ENCODE assay signal across 8 cellular contexts in the genomic region with DNA sequence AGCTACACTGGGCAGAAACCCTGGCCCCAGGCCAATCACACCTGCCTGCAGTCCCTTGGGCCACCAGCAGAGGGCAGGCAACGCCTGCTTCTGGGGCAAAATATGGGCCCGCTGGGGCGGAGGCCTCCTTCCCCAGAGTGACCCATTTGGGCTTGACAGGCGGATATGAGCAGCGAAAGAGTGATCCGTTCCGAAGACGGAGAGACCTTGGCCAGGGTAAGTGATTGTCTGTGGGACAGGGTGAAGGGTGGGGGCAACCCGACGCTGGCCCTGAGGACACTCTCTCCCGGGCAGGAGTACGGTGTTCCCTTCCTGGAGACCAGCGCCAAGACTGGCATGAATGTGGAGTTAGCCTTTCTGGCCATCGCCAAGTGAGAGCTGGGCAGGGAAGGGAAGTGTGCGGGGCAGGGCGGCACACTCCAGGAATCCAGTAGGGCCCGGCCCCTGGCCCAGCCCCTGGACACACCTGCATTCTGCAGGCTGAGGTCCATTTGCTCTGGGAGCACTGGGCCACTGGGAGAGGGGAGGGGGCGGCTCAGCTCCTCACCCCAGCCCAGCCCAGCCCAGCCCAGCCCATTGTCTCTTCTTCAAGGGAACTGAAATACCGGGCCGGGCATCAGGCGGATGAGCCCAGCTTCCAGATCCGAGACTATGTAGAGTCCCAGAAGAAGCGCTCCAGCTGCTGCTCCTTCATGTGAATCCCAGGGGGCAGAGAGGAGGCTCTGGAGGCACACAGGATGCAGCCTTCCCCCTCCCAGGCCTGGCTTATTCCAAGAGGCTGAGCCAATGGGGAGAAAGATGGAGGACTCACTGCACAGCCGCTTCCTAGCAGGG. TPM values are rescaled to one million over a fixed set of nuclear protein-coding genes. Genes with fewer than 3 reads are reported as not detected.
DNase-seq lines count a peak whose midpoint lies in the region; ATAC-seq and TF ChIP-seq lines count a peak whose summit lies in the region.

No MANE protein-coding gene starts in this region.

- DNase-seq in DMS153 treated with DMSO at 0.1 percent for 48 hours (lab: John Stamatoyannopoulos, UW; ENCODE audit: unreplicated experiment) (peak; percentile 30), KBM-7 (peak; percentile 81), SK-N-DZ (ENCODE audit: low spot score) (peak; percentile 83), cardiac muscle cell (ENCODE audit: low read depth in 1 of 2, low spot score in 1 of 2) (peak; percentile 67 to 70), pons (ENCODE audit: low spot score) (peak; percentile 74), type B pancreatic cell (ENCODE audit: extremely low spot score, unreplicated experiment) (peak; percentile 90)
- peak; percentile 88 to 98 for DNase-seq in activated naive CD4-positive, alpha-beta T cell treated with anti-CD3 and anti-CD28 coated beads, Interleukin-2, amount 50 U/mL, for 72 hours (ENCODE audit: low spot score in 2 of 2)

- peaks cover 17% of the 10 kb centered on the region for H3K4me1 Mint-ChIP-seq in type B pancreatic cell (ENCODE audit: unreplicated experiment)

- H3K36me3 ChIP-seq in cardiac muscle cell: no peaks in the 10 kb centered on the region

- ATAC-seq in activated naive CD4-positive, alpha-beta T cell treated with anti-CD3 and anti-CD28 coated beads, Interleukin-2, amount 50 U/mL, for 72 hours: peak; percentile 18 to 23
- ATAC-seq in GM21786 (IDR thresholded peaks at IDR 0.05; ENCODE audit: unreplicated experiment): no peak

- peaks cover 0 to 10% of the 10 kb centered on the region in 2 donors for H3K9me3 Mint-ChIP-seq in activated naive CD4-positive, alpha-beta T cell treated with anti-CD3 and anti-CD28 coated beads, Interleukin-2, amount 50 U/mL, for 72 hours
- H3K9me3 Mint-ChIP-seq in type B pancreatic cell: no peaks in the 10 kb centered on the region

- H3K36me3 Mint-ChIP-seq in activated naive CD4-positive, alpha-beta T cell treated with anti-CD3 and anti-CD28 coated beads, Interleukin-2, amount 50 U/mL, for 72 hours: peaks cover 6 to 12% of the 10 kb centered on the region in 2 donors
- H3K36me3 Mint-ChIP-seq in type B pancreatic cell: peaks cover 3% of the 10 kb centered on the region

- H3K4me1 ChIP-seq in cardiac muscle cell (ENCODE audit: low read depth): peaks cover 34% of the 10 kb centered on the region

- in situ Hi-C loops in KBM-7 (cut with MboI; ENCODE audit: low pct_unique_long_range_greater_than_20kb, low sequenced_read_pairs): no loop called here

- H3K4me3 ChIP-seq in cardiac muscle cell: no peak overlapping the region

- no peak overlapping the region for H3K27ac ChIP-seq in cardiac muscle cell

- no peaks in the 10 kb centered on the region for H3K9me3 ChIP-seq in cardiac muscle cell (ENCODE audit: low read depth)

- H3K27me3 ChIP-seq in cardiac muscle cell: no peaks in the 10 kb centered on the region

- H3K27ac Mint-ChIP-seq in activated naive CD4-positive, alpha-beta T cell treated with anti-CD3 and anti-CD28 coated beads, Interleukin-2, amount 50 U/mL, for 72 hours: peak overlapping the region in 1 of 2 donors; percentile 82
- no peak overlapping the region for H3K27ac Mint-ChIP-seq in type B pancreatic cell

- TF ChIP-seq CTCF in cardiac muscle cell (IDR thresholded peaks at IDR 0.05; ENCODE audit: low read depth, low read length) (peak; percentile 99), type B pancreatic cell (conservative IDR thresholded peaks at IDR 0.05) (peak; percentile 100)

- H3K4me3 Mint-ChIP-seq in type B pancreatic cell: peak overlapping the region; percentile 70

- H3K27me3 Mint-ChIP-seq in type B pancreatic cell: peaks cover 14% of the 10 kb centered on the region

RNA-seq across cellular contexts. Expression of a gene that starts 3.5 kb away (rescaled TPM):
- polyA plus RNA-seq in SK-N-DZ (2014; cell fraction: cytosol; rRNA removed): 25.8 and 39.1 TPM in 2 replicates
- 15.7 and 16.5 TPM in 2 replicates for polyA plus RNA-seq in SK-N-DZ (2014; cell fraction: nucleus; rRNA removed)
- total RNA-seq in activated naive CD4-positive, alpha-beta T cell treated with anti-CD3 and anti-CD28 coated beads, Interleukin-2, amount 50 U/mL, for 72 hours: 100 to 1,000 TPM in 1 of 2 donors, 10 to 100 TPM in 1; 59.0 to 114 TPM
- total RNA-seq in cardiac muscle cell (78.2 and 87.3 TPM in 2 replicates), type B pancreatic cell (ENCODE audit: low replicate concordance) (86.9 and 157 TPM in 2 replicates)
- polyA plus RNA-seq in cardiac muscle cell: 95.1 and 111 TPM in 2 replicates

RNA-seq across cellular contexts. Expression of a gene that starts 7.9 kb away (rescaled TPM):
- polyA plus RNA-seq in SK-N-DZ (2014; cell fraction: cytosol; rRNA removed): 0.08 and 0.16 TPM in 2 replicates
- polyA plus RNA-seq in SK-N-DZ (2014; cell fraction: nucleus; rRNA removed): 0.30 TPM in 2 replicates
- 1 to 10 TPM; 3.4 to 4.0 TPM for total RNA-seq in activated naive CD4-positive, alpha-beta T cell treated with anti-CD3 and anti-CD28 coated beads, Interleukin-2, amount 50 U/mL, for 72 hours
- total RNA-seq in cardiac muscle cell (3.4 and 6.9 TPM in 2 replicates), type B pancreatic cell (ENCODE audit: low replicate concordance) (3.4 and 4.2 TPM in 2 replicates)
- polyA plus RNA-seq in cardiac muscle cell: 4.6 and 4.9 TPM in 2 replicates

RNA-seq across cellular contexts. Expression of a gene that starts 31.2 kb away (rescaled TPM):
- 71.2 and 88.7 TPM in 2 replicates for polyA plus RNA-seq in SK-N-DZ (2014; cell fraction: cytosol; rRNA removed)
- polyA plus RNA-seq in SK-N-DZ (2014; cell fraction: nucleus; rRNA removed): 564 and 609 TPM in 2 replicates
- 10 to 100 TPM; 38.2 to 57.2 TPM for total RNA-seq in activated naive CD4-positive, alpha-beta T cell treated with anti-CD3 and anti-CD28 coated beads, Interleukin-2, amount 50 U/mL, for 72 hours
- total RNA-seq in cardiac muscle cell (45.9 and 73.1 TPM in 2 replicates), type B pancreatic cell (ENCODE audit: low replicate concordance) (54.7 and 67.2 TPM in 2 replicates)
- polyA plus RNA-seq in cardiac muscle cell: 56.2 and 96.8 TPM in 2 replicates

RNA-seq across cellular contexts. Expression of a gene that starts 32.2 kb away (rescaled TPM):
- not detected in 2 replicates for polyA plus RNA-seq in SK-N-DZ (2014; cell fraction: cytosol; rRNA removed)
- not detected in 2 replicates for polyA plus RNA-seq in SK-N-DZ (2014; cell fraction: nucleus; rRNA removed)
- total RNA-seq in activated naive CD4-positive, alpha-beta T cell treated with anti-CD3 and anti-CD28 coated beads, Interleukin-2, amount 50 U/mL, for 72 hours: not detected
- total RNA-seq in cardiac muscle cell (not detected in 2 replicates), type B pancreatic cell (ENCODE audit: low replicate concordance) (0.19 TPM in 1 of 2 replicates, not detected in the other)
- polyA plus RNA-seq in cardiac muscle cell: not detected in 2 replicates

Comparison
In these comparisons a context has a peak if more than half of its experiments do, and no peak if none do; other contexts are left out.
1. DNase-seq: peak in every context shown above with its lines; median percentile 93 in activated naive CD4-positive, alpha-beta T cell treated with anti-CD3 and anti-CD28 coated beads, Interleukin-2, amount 50 U/mL, for 72 hours; 90 in type B pancreatic cell; 83 in SK-N-DZ; 81 in KBM-7; 74 in pons; 68 in cardiac muscle cell; 30 in DMS153 treated with DMSO at 0.1 percent for 48 hours.